2 cellular contexts compared by ENCODE assay signal in the genomic region with DNA sequence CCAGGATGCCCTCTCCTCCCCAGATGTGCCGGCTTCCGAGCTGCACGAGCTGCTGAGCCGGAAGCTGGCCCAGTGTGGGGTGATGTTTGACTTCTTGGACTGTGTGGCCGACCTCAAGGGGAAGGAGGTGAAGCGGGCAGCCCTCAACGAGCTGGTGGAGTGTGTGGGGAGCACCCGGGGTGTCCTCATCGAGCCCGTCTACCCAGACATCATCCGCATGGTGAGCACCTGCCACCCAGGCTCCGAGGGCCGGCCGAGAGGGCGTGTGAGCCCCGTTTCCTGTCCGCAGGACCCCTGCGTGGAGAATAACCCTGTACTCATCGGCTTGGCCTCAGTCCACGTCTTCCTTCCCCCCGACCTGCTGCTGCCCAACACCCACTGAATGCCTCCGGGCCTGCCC.
TF ChIP-seq lines count a peak whose summit lies in the region.

No MANE protein-coding gene starts in this region.

TF ChIP-seq in IMR-90, 13 proteins besides CTCF, POLR2A, EP300 and RAD21:
- TF ChIP-seq SMC3 (IDR thresholded peaks at IDR 0.05; ENCODE audit: low read depth, low read length), result no peak
- no peak for TF ChIP-seq CHD1 (IDR thresholded peaks at IDR 0.05; ENCODE audit: low read depth, low read length)
- TF ChIP-seq MXI1 (IDR thresholded peaks at IDR 0.05; ENCODE audit: borderline replicate concordance, low read depth, low read length), result no peak
- TF ChIP-seq BHLHE40 (IDR thresholded peaks at IDR 0.05; ENCODE audit: low read depth, low read length), result no peak
- no peak for TF ChIP-seq RFX5 (IDR thresholded peaks at IDR 0.05; ENCODE audit: low read depth, low read length)
- no peak for TF ChIP-seq RCOR1 (IDR thresholded peaks at IDR 0.05; ENCODE audit: insufficient replicate concordance, low read length)
- TF ChIP-seq MAZ (IDR thresholded peaks at IDR 0.05; ENCODE audit: borderline replicate concordance, low read depth, low read length), result no peak

TF ChIP-seq in H1, 55 proteins besides CTCF, POLR2A, EP300 and RAD21:
- TF ChIP-seq HDAC6 (IDR thresholded peaks at IDR 0.05; ENCODE audit: low read depth, low read length) (no peak), TAF7 (optimal IDR thresholded peaks at IDR 0.05; ENCODE audit: borderline replicate concordance, low read depth, low read length) (no peak)
